14 cellular contexts compared by ENCODE assay signal in the genomic region with DNA sequence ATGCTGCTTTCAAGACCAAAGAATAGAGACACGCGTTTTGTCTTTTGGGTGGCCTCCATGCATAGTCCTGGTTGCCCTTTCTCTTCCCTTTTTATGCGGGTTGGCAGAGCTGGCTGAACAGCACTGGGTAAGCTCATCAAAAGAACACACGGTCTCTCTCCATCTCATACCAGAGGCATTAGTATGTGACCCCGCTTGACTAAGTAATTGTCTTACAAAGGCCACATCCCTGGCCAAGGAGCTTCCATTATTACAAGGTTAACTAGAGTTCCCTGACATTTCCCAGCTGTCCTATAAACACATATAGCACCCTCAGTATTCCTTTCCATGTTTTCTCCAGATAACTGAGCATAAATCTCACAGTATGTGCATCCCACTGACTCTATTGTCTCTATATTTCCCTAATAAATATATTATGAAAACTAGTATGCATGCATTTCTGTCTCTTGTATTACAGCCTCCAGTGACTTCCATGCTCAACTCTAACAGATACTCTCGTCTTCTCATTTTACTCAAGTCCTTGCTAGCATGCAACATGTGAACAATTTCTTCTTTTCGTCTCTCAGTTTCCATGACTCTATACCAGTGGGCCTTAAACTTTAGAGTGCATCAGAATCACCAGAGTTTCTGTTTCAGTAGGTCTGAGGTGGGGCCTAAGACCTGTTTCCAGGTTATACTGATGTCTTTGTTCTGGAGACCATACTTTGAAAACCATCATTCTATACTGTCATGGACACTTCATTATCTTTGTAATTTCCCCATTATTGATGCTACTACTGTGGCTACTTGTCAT.
A peak's percentile ranks its signal among the peaks of the same experiment; 100 is the strongest.
DNase-seq lines count a peak whose midpoint lies in the region; ATAC-seq and TF ChIP-seq lines count a peak whose summit lies in the region.
"Had no signal": no experiment of that assay in that cellular context is flagged by ENCODE, and none has a peak within 500 bp of the region (broad histone marks: within the 10 kb centered on the region; RNA-seq: fewer than 3 reads in every experiment).

No MANE protein-coding gene starts in this region.

- ATAC-seq in GM18511 (IDR thresholded peaks at IDR 0.05; ENCODE audit: unreplicated experiment) (peak; percentile 97), GM21390 (IDR thresholded peaks at IDR 0.05; ENCODE audit: unreplicated experiment) (peak; percentile 96), HG03139 (IDR thresholded peaks at IDR 0.05; ENCODE audit: unreplicated experiment) (peak; percentile 92)
- ATAC-seq: activated CD8-positive, alpha-beta T cell treated with anti-CD3 and anti-CD28 coated beads, Interleukin-2, amount 10 ng/mL, durations not matched to agents 7 days and 5 days had no signal

- DNase-seq in fibroblast of lung (ENCODE audit: low read depth in 2 of 2) (peak; percentile 25 to 69), dermis blood vessel endothelial cell (no peak)
- no peak for DNase-seq in stimulated activated naive CD4-positive, alpha-beta T cell treated with Interleukin-2 at 50 U/mL for 16 hours (lab: John Stamatoyannopoulos, UW)
- DNase-seq in NK-92 treated with Interleukin-12 subunit alpha and Interleukin-12 subunit beta, amount 100 ng/mL, for 24 hours (lab: John Stamatoyannopoulos, UW), result no peak
- DNase-seq in stimulated activated CD4-positive, alpha-beta T cell treated with anti-CD3 and anti-CD28 coated beads, Interleukin-4, amount 100 ng/mL, for 24 hours, result no peak
- DNase-seq: activated CD8-positive, alpha-beta T cell treated with anti-CD3 and anti-CD28 coated beads, Interleukin-2, amount 10 ng/mL, durations not matched to agents 7 days and 5 days; activated naive CD4-positive, alpha-beta T cell treated with anti-CD3 and anti-CD28 coated beads, Interleukin-2, amount 50 U/mL, for 16 hours; central memory CD4-positive, alpha-beta T cell; NCI-H1417 treated with DMSO at 0.1 percent for 48 hours; NCI-H524; T1000 had no signal

- no peaks in the 10 kb centered on the region for H3K27me3 ChIP-seq in fibroblast of lung (ENCODE audit: control insufficient read depth, insufficient read depth, low read length)

- no peaks in the 10 kb centered on the region for H3K9me3 ChIP-seq in fibroblast of lung (ENCODE audit: control insufficient read depth, insufficient read depth, low read depth, low read length)

- H3K4me2 ChIP-seq in fibroblast of lung (ENCODE audit: extremely low read depth, insufficient read depth, low read length), result no peak overlapping the region

- H3K4me1 ChIP-seq in fibroblast of lung (ENCODE audit: control insufficient read depth, extremely low read depth, insufficient read depth, low read length), result no peaks in the 10 kb centered on the region

- H3K36me3 ChIP-seq in fibroblast of lung (ENCODE audit: control insufficient read depth, insufficient read depth, low read length), result no peaks in the 10 kb centered on the region

- TF ChIP-seq CTCF in fibroblast of lung (conservative IDR thresholded peaks at IDR 0.05 in 1 of 2, IDR thresholded peaks at IDR 0.05 in 1 of 2; ENCODE audit: low read depth in 1 of 2, low read length in 2 of 2), result no peak

- no peak overlapping the region for H3K9ac ChIP-seq in fibroblast of lung (ENCODE audit: insufficient read depth, low read length)

- H3K27ac ChIP-seq in fibroblast of lung (ENCODE audit: insufficient read depth, low read length), result no peak overlapping the region

- H3K79me2 ChIP-seq in fibroblast of lung (ENCODE audit: control insufficient read depth, insufficient read depth, low read length), result no peaks in the 10 kb centered on the region

- no peak overlapping the region for H2AFZ ChIP-seq in fibroblast of lung (ENCODE audit: low read length)

- no peak overlapping the region for H3K4me3 ChIP-seq in fibroblast of lung (replicated peaks in 1 of 4; ENCODE audit: control extremely low read depth in 1 of 4, insufficient read depth in 1 of 4, low read depth in 3 of 4, low read length in 4 of 4)

- no peaks in the 10 kb centered on the region for H4K20me1 ChIP-seq in fibroblast of lung (ENCODE audit: control insufficient read depth, extremely low read depth, insufficient read depth, low read length)

Comparison
In these comparisons a context has a peak if more than half of its experiments do, and no peak if none do; other contexts are left out.
1. DNase-seq: peak in fibroblast of lung (2 of 2); none in dermis blood vessel endothelial cell (single experiment), stimulated activated naive CD4-positive, alpha-beta T cell treated with Interleukin-2 at 50 U/mL for 16 hours (single experiment), NK-92 treated with Interleukin-12 subunit alpha and Interleukin-12 subunit beta, amount 100 ng/mL, for 24 hours (single experiment) and stimulated activated CD4-positive, alpha-beta T cell treated with anti-CD3 and anti-CD28 coated beads, Interleukin-4, amount 100 ng/mL, for 24 hours (single experiment).
2. Peak in every context shown above with its lines, with median percentiles within 50 percentile points of each other: ATAC-seq.